ENCODE assay signal across 20 cellular contexts in genomic region chr9:698937-699336, GRCh38.
DNase-seq lines count a peak whose midpoint lies in the region; ATAC-seq and TF ChIP-seq lines count a peak whose summit lies in the region.
"Had no signal": no experiment of that assay in that cellular context is flagged by ENCODE, and none has a peak within 500 bp of the region (broad histone marks: within the 10 kb centered on the region; RNA-seq: fewer than 3 reads in every experiment).

No MANE protein-coding gene starts in this region.

- H4K20me1 ChIP-seq in GM23338 (replicated peaks; ENCODE audit: insufficient read depth) (no peaks in the 10 kb centered on the region; the same call in 1 of the 2 replicates), PC-9 (ENCODE audit: insufficient read depth) (no peaks in the 10 kb centered on the region)

- H3K4me3 Mint-ChIP-seq in GM23338 (no peak overlapping the region), brain (peak overlapping the region in 2 of 5 experiments; percentile 9 to 13)
- H3K4me3 Mint-ChIP-seq: activated T-helper 1 cell treated with anti-CD3 and anti-CD28 coated beads, Interleukin-12 subunit alpha, Interleukin-12 subunit beta, Interleukin-2, Interleukin-4 antibody, amounts not matched to agents 30 ng/mL and 10 ng/mL and 1 ng/mL, durations not matched to agents 14 hours and 24 hours and 36 hours; CD14-positive monocyte had no signal

- H2BK5ac ChIP-seq in mesenchymal stem cell (ENCODE audit: low read depth, low read length, poor library complexity, severe bottlenecking): no peak overlapping the region

- H3K79me2 ChIP-seq in GM23338 (replicated peaks; ENCODE audit: insufficient read depth) (no peaks in the 10 kb centered on the region; the same call in 1 of the 2 replicates), PC-9 (ENCODE audit: low read depth) (no peaks in the 10 kb centered on the region)

- no TSS peak for BruUV-seq in PC-9 (replicated peaks; lab: Mats Ljungman, UMichigan)

- H3K9me2 ChIP-seq in GM23338 (ENCODE audit: insufficient read depth): no peaks in the 10 kb centered on the region
- H3K9me2 ChIP-seq in PC-9 (ENCODE audit: insufficient read depth): no peaks in the 10 kb centered on the region

- H3K27ac ChIP-seq in GM23338 (ENCODE audit: low read depth): peak overlapping the region; percentile 72; the same call in 1 of the 2 replicates
- no peak overlapping the region for H3K27ac ChIP-seq in mesenchymal stem cell (ENCODE audit: low read length, poor library complexity, severe bottlenecking)
- peak overlapping the region; percentile 27 for H3K27ac ChIP-seq in substantia nigra (ENCODE audit: low read depth, low read length, poor library complexity, severe bottlenecking)
- H3K27ac ChIP-seq in PC-9: no peak overlapping the region
- H3K27ac ChIP-seq in spleen: no peak overlapping the region

- H2BK12ac ChIP-seq in mesenchymal stem cell (ENCODE audit: low read length in 2 of 2): peak overlapping the region; percentile 63 to 84

- peak overlapping the region; percentile 34 for H4K91ac ChIP-seq in mesenchymal stem cell (ENCODE audit: low read length)

- ATAC-seq in GM23338 (peak; percentile 62), HG03457 (IDR thresholded peaks at IDR 0.05; ENCODE audit: unreplicated experiment) (no peak)
- ATAC-seq: activated naive CD4-positive, alpha-beta T cell treated with anti-CD3 and anti-CD28 coated beads, Interleukin-2, amount 50 U/mL, for 72 hours; HCT116; mucosa of descending colon; right cardiac atrium had no signal

- H3K9me3 ChIP-seq in mesenchymal stem cell (ENCODE audit: control insufficient read depth, low read length) (no peaks in the 10 kb centered on the region), PC-9 (ENCODE audit: insufficient read depth, low read depth) (no peaks in the 10 kb centered on the region), spleen (no peaks in the 10 kb centered on the region)
- H3K9me3 ChIP-seq: mucosa of descending colon had no signal

- no peaks in the 10 kb centered on the region for H3K36me3 ChIP-seq in GM23338 (ENCODE audit: insufficient read depth)
- peaks cover 0 to 21% of the 10 kb centered on the region in 2 experiments for H3K36me3 ChIP-seq in mesenchymal stem cell (ENCODE audit: control insufficient read depth in 1 of 2, insufficient read depth in 2 of 2, low read depth in 1 of 2, low read length in 2 of 2)
- H3K36me3 ChIP-seq in PC-9 (ENCODE audit: low read depth): no peaks in the 10 kb centered on the region
- no peaks in the 10 kb centered on the region for H3K36me3 ChIP-seq in spleen
- H3K36me3 ChIP-seq: brain microvascular endothelial cell had no signal

- 82% methylated on average over 4 of the region's 6 CpGs for WGBS in mesenchymal stem cell
- WGBS in spleen, 5 donors: 82 to 93% (median 90%) methylated on average over 6 of the region's 6 CpGs

- H2AK5ac ChIP-seq in mesenchymal stem cell (ENCODE audit: low read length, severe bottlenecking): peak overlapping the region; percentile 89

- H4K8ac ChIP-seq in mesenchymal stem cell (ENCODE audit: low read length): peak overlapping the region; percentile 40

- H3K36me3 Mint-ChIP-seq in GM23338 (ENCODE audit: low read depth) (no peaks in the 10 kb centered on the region), brain (no peaks in the 10 kb centered on the region)
- H3K36me3 Mint-ChIP-seq: activated naive CD4-positive, alpha-beta T cell treated with anti-CD3 and anti-CD28 coated beads, Interleukin-2, amount 50 U/mL, for 72 hours; CD14-positive monocyte had no signal

- H3F3A ChIP-seq in GM23338 (replicated peaks; ENCODE audit: low read depth): no peaks in the 10 kb centered on the region
- H3F3A ChIP-seq in PC-9 (ENCODE audit: insufficient read depth, low read depth): peaks cover 25% of the 10 kb centered on the region

- H3K4me1 ChIP-seq in GM23338 (ENCODE audit: insufficient read depth): peaks cover 13% of the 10 kb centered on the region
- peaks cover 17% of the 10 kb centered on the region for H3K4me1 ChIP-seq in mesenchymal stem cell (ENCODE audit: control insufficient read depth, insufficient read depth, low read depth, low read length)
- H3K4me1 ChIP-seq in PC-9 (replicated peaks; ENCODE audit: insufficient read depth): peaks cover 33% of the 10 kb centered on the region
- peaks cover 0 to 15% (median 10%) of the 10 kb centered on the region in 6 donors for H3K4me1 ChIP-seq in spleen

- H3K4me1 Mint-ChIP-seq in GM23338 (peaks cover 31% of the 10 kb centered on the region), brain (peaks cover 54% of the 10 kb centered on the region)

- H3K4me2 ChIP-seq in GM23338: peak overlapping the region; percentile 2; the same call in 1 of the 2 replicates
- H3K4me2 ChIP-seq in mesenchymal stem cell (ENCODE audit: low read length, poor library complexity, severe bottlenecking): no peak overlapping the region
- no peak overlapping the region for H3K4me2 ChIP-seq in PC-9

- peaks cover 7% of the 10 kb centered on the region for H3K79me1 ChIP-seq in mesenchymal stem cell (replicated peaks; ENCODE audit: low read length, poor library complexity, severe bottlenecking)

- DNase-seq in GM23338 (ENCODE audit: low spot score): no peak
- peak; percentile 6 for DNase-seq in mesenchymal stem cell
- DNase-seq in substantia nigra (lab: John Stamatoyannopoulos, UW): no peak
- DNase-seq in PC-9: no peak
- no peak for DNase-seq in NCI-H2171 (lab: John Stamatoyannopoulos, UW)
- DNase-seq in spleen: no peak
- DNase-seq: activated CD4-positive, alpha-beta T cell treated with anti-CD3 and anti-CD28 coated beads for 1 hour; activated CD8-positive, alpha-beta memory T cell treated with anti-CD3 and anti-CD28 coated beads for 24 hours; mucosa of descending colon; NCI-H187; NCI-H446; right cardiac atrium; SW 1271 had no signal

- TF ChIP-seq POLR2A in spleen (IDR thresholded peaks at IDR 0.05): no peak

- H3K14ac ChIP-seq in mesenchymal stem cell (ENCODE audit: low read length in 2 of 2): no peak overlapping the region

- POLR2A ChIA-PET in PC-9 (lab: Charles Lee; ENCODE audit: unreplicated experiment): no interaction called here

- H3K4ac ChIP-seq in mesenchymal stem cell (ENCODE audit: low read depth in 1 of 2, low read length in 2 of 2): peak overlapping the region in 1 of 2 experiments; percentile 7

- H2BK120ac ChIP-seq in mesenchymal stem cell (ENCODE audit: low read depth, low read length): no peak overlapping the region

- TF ChIP-seq CTCF in GM23338 (conservative IDR thresholded peaks at IDR 0.05; ENCODE audit: low read depth in 2 of 2): no peak
- TF ChIP-seq CTCF in brain (conservative IDR thresholded peaks at IDR 0.05): no peak
- no peak for TF ChIP-seq CTCF in PC-9 (conservative IDR thresholded peaks at IDR 0.05)
- TF ChIP-seq CTCF in spleen (IDR thresholded peaks at IDR 0.05 in 8 of 11, conservative IDR thresholded peaks at IDR 0.05 in 3 of 11): no peak

- H3K4me3 ChIP-seq in GM23338 (no peak overlapping the region), mesenchymal stem cell (ENCODE audit: insufficient read depth in 1 of 2, low read depth in 1 of 2, low read length in 2 of 2) (no peak overlapping the region), PC-9 (no peak overlapping the region), spleen (no peak overlapping the region)
- H3K4me3 ChIP-seq: mucosa of descending colon had no signal

- no peak overlapping the region for H3K9ac ChIP-seq in mesenchymal stem cell (ENCODE audit: low read length)

- H3K27me3 ChIP-seq in GM23338 (ENCODE audit: insufficient read depth) (no peaks in the 10 kb centered on the region), mesenchymal stem cell (ENCODE audit: control insufficient read depth in 1 of 2, insufficient read depth in 1 of 2, low read length in 2 of 2) (no peaks in the 10 kb centered on the region), PC-9 (ENCODE audit: insufficient read depth, low read depth) (no peaks in the 10 kb centered on the region), spleen (replicated peaks in 1 of 7) (no peaks in the 10 kb centered on the region)
- H3K27me3 ChIP-seq: brain microvascular endothelial cell had no signal

- no peaks in the 10 kb centered on the region for H3K9me3 Mint-ChIP-seq in GM23338
- no peaks in the 10 kb centered on the region for H3K9me3 Mint-ChIP-seq in brain
- H3K9me3 Mint-ChIP-seq: activated naive CD4-positive, alpha-beta T cell treated with anti-CD3 and anti-CD28 coated beads, Interleukin-2, amount 50 U/mL, for 72 hours; activated T-helper 1 cell treated with anti-CD3 and anti-CD28 coated beads, Interleukin-12 subunit alpha, Interleukin-12 subunit beta, Interleukin-2, Interleukin-4 antibody, amounts not matched to agents 30 ng/mL and 10 ng/mL and 1 ng/mL, durations not matched to agents 14 hours and 24 hours and 36 hours; CD14-positive monocyte had no signal

- H3K18ac ChIP-seq in mesenchymal stem cell (ENCODE audit: low read depth in 1 of 2, low read length in 2 of 2): peak overlapping the region in 1 of 2 experiments; percentile 46

- intact Hi-C loops in PC-9 (cut with micrococcal nuclease; ENCODE audit: unreplicated experiment) (loop anchor here (5.0 to 10.0 kb wide), 2 partner anchors 53 to 84 kb away; no protein-coding TSS in a partner anchor), spleen (cut with DNase I; ENCODE audit: low total_unique reads) (no loop called here)

- CTCF ChIA-PET in PC-9 (lab: Charles Lee): no interaction called here

- H2BK15ac ChIP-seq in mesenchymal stem cell (ENCODE audit: low read depth, poor library complexity, severe bottlenecking): no peak overlapping the region

- H2AFZ ChIP-seq in GM23338: no peak overlapping the region
- H2AFZ ChIP-seq in mesenchymal stem cell (ENCODE audit: low read depth, low read length): no peak overlapping the region
- H2AFZ ChIP-seq in PC-9: no peak overlapping the region

- no peak overlapping the region for H3K27ac Mint-ChIP-seq in GM23338
- peak overlapping the region; percentile 42 to 86 (median 71) for H3K27ac Mint-ChIP-seq in brain
- H3K27ac Mint-ChIP-seq: activated T-helper 1 cell treated with anti-CD3 and anti-CD28 coated beads, Interleukin-12 subunit alpha, Interleukin-12 subunit beta, Interleukin-2, Interleukin-4 antibody, amounts not matched to agents 30 ng/mL and 10 ng/mL and 1 ng/mL, durations not matched to agents 14 hours and 24 hours and 36 hours; CD14-positive monocyte had no signal

- H3K27me3 Mint-ChIP-seq in GM23338 (ENCODE audit: insufficient read depth, low read depth, poor library complexity): no peaks in the 10 kb centered on the region
- no peaks in the 10 kb centered on the region for H3K27me3 Mint-ChIP-seq in brain

- H3K23ac ChIP-seq in mesenchymal stem cell (ENCODE audit: low read length in 2 of 2): no peak overlapping the region

TF ChIP-seq in GM23338, 12 proteins besides CTCF, POLR2A, EP300 and RAD21 (continues in another document):
- TF ChIP-seq ZNF331 (CRISPR knock-in tag; IDR thresholded peaks at IDR 0.05; ENCODE audit: low read depth) (no peak), POLR2AphosphoS5 (IDR thresholded peaks at IDR 0.05; ENCODE audit: low read depth) (no peak), ZNF114 (CRISPR knock-in tag; IDR thresholded peaks at IDR 0.05) (no peak), NANOG (IDR thresholded peaks at IDR 0.05; ENCODE audit: borderline replicate concordance) (no peak), CREB1 (CRISPR knock-in tag; IDR thresholded peaks at IDR 0.05; ENCODE audit: low read depth) (no peak)

Comparison
In these comparisons a context has a peak if more than half of its experiments do, and no peak if none do; other contexts are left out.
1. H3K27ac ChIP-seq: peak in GM23338 (single experiment) and substantia nigra (single experiment); none in mesenchymal stem cell (single experiment), PC-9 (single experiment) and spleen (0 of 8).